1 cellular context compared by ENCODE assay signal in the genomic region with DNA sequence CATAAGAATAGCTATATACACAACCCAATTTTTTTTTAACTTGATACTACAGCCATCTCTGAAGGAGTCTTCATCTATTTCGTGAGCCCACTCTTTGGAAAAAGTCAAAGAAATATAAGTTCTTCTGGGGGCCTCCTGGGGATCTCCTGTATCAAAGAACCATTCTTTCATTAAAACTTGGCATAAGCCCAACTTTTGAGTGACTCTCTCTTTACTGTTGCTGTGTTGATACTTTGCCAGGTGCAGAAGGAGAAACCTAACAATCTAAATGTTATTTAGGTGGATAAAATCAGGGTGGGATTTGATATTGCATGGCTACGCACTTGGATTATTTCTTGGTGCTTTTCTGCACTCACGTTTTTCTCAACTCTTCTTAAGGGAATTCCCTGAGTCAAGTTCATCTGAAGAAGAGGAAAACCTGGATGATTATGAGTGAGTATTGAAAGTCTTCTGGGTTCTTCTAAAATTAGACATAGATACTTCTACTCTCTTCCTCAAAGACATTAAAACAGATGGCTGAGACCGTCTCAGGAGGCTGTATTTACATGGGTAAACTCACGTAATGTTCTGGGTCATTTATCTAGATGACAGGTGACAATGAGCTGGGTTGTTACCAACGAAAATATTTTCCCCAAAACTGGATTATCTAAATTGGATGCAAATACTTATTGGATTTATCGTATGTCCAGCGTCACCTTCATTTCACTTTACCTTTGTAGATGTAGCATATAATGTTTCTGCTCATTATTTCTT.
TF ChIP-seq lines count a peak whose summit lies in the region.

No MANE protein-coding gene starts in this region.

TF ChIP-seq in HepG2, 621 proteins besides CTCF, POLR2A, EP300 and RAD21:
- no peak for TF ChIP-seq ZNF136 (CRISPR knock-in tag; IDR thresholded peaks at IDR 0.05; ENCODE audit: low read depth)
- TF ChIP-seq, protein P1, sequence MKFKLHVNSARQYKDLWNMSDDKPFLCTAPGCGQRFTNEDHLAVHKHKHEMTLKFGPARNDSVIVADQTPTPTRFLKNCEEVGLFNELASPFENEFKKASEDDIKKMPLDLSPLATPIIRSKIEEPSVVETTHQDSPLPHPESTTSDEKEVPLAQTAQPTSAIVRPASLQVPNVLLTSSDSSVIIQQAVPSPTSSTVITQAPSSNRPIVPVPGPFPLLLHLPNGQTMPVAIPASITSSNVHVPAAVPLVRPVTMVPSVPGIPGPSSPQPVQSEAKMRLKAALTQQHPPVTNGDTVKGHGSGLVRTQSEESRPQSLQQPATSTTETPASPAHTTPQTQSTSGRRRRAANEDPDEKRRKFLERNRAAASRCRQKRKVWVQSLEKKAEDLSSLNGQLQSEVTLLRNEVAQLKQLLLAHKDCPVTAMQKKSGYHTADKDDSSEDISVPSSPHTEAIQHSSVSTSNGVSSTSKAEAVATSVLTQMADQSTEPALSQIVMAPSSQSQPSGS (CRISPR knock-in tag; IDR thresholded peaks at IDR 0.05), result no peak
- no peak for TF ChIP-seq ZFP37 (CRISPR knock-in tag; IDR thresholded peaks at IDR 0.05; ENCODE audit: borderline replicate concordance)
